Comparison of ENCODE assay signal across 1 cellular context in genomic region chr10:29621161-29621560, GRCh38.
TF ChIP-seq lines count a peak whose summit lies in the region.

No MANE protein-coding gene starts in this region.

TF ChIP-seq in IMR-90, 13 proteins besides CTCF, POLR2A, EP300 and RAD21 (continued from another document):
- TF ChIP-seq USF2 (IDR thresholded peaks at IDR 0.05; ENCODE audit: low read depth, low read length), result no peak
